ENCODE assay signal across 7 cellular contexts in genomic region chr17:63843387-63844292, GRCh38. TPM values are rescaled to one million over a fixed set of nuclear protein-coding genes. Genes with fewer than 3 reads are reported as not detected.
DNase-seq lines count a peak whose midpoint lies in the region; ATAC-seq and TF ChIP-seq lines count a peak whose summit lies in the region.

No MANE protein-coding gene starts in this region.

- no peaks in the 10 kb centered on the region for H3K27me3 ChIP-seq in left ventricle myocardium inferior (ENCODE audit: low read depth)

- peak overlapping the region; percentile 94 to 97 for H3K27ac Mint-ChIP-seq in activated naive CD4-positive, alpha-beta T cell treated with anti-CD3 and anti-CD28 coated beads, Interleukin-2, amount 50 U/mL, for 72 hours

- H3K9me3 Mint-ChIP-seq in activated naive CD4-positive, alpha-beta T cell treated with anti-CD3 and anti-CD28 coated beads, Interleukin-2, amount 50 U/mL, for 72 hours, result peaks cover 6 to 7% of the 10 kb centered on the region in 2 donors

- TF ChIP-seq CTCF in GM12865 (IDR thresholded peaks at IDR 0.05; ENCODE audit: insufficient read depth, low read depth, low read length, missing control alignments) (no peak), LNCaP clone FGC (IDR thresholded peaks at IDR 0.05; ENCODE audit: control insufficient read depth, extremely low read depth, insufficient read depth) (no peak), left ventricle myocardium inferior (IDR thresholded peaks at IDR 0.05; ENCODE audit: borderline replicate concordance) (no peak)

- intact Hi-C loops in left ventricle myocardium inferior (cut with micrococcal nuclease), result no loop called here

- no peaks in the 10 kb centered on the region for H3K9me3 ChIP-seq in left ventricle myocardium inferior (replicated peaks)

- H3K36me3 Mint-ChIP-seq in activated naive CD4-positive, alpha-beta T cell treated with anti-CD3 and anti-CD28 coated beads, Interleukin-2, amount 50 U/mL, for 72 hours, result peaks cover 26 to 28% of the 10 kb centered on the region in 2 donors

- ATAC-seq in activated naive CD4-positive, alpha-beta T cell treated with anti-CD3 and anti-CD28 coated beads, Interleukin-2, amount 50 U/mL, for 72 hours, result peak; percentile 19 to 30

- no peaks in the 10 kb centered on the region for H3K36me3 ChIP-seq in left ventricle myocardium inferior

- peak overlapping the region; percentile 98 for H3K27ac ChIP-seq in left ventricle myocardium inferior (replicated peaks)

- H3K4me1 ChIP-seq in left ventricle myocardium inferior, result peaks cover 53% of the 10 kb centered on the region

- DNase-seq in GM12865 (ENCODE audit: low read depth), result peak; percentile 91
- no peak for DNase-seq in LNCaP clone FGC (ENCODE audit: low read depth)
- no peak for DNase-seq in activated naive CD4-positive, alpha-beta T cell treated with anti-CD3 and anti-CD28 coated beads, Interleukin-2, amount 50 U/mL, for 72 hours (ENCODE audit: low spot score in 2 of 2)
- DNase-seq in left ventricle myocardium inferior, result peak; percentile 53
- peak; percentile 76 for DNase-seq in renal cortical epithelial cell (ENCODE audit: low read depth)
- no peak for DNase-seq in mesenteric fat pad (ENCODE audit: low spot score)
- DNase-seq in SHP77 treated with DMSO at 0.1 percent for 48 hours (lab: John Stamatoyannopoulos, UW), result no peak

- peak overlapping the region; percentile 63 for H3K4me3 ChIP-seq in GM12865 (ENCODE audit: low read depth, low read length)
- H3K4me3 ChIP-seq in LNCaP clone FGC (ENCODE audit: low read depth, low read length), result peak overlapping the region; percentile 94
- H3K4me3 ChIP-seq in left ventricle myocardium inferior, result peak overlapping the region; percentile 97

RNA-seq across cellular contexts. Expression of gene SMARCD2, which starts 1.2 kb away (rescaled TPM):
- 100 to 1,000 TPM in 1 of 2 donors, 10 to 100 TPM in 1; 90.3 to 113 TPM for total RNA-seq in activated naive CD4-positive, alpha-beta T cell treated with anti-CD3 and anti-CD28 coated beads, Interleukin-2, amount 50 U/mL, for 72 hours
- total RNA-seq in left ventricle myocardium inferior (21.0 TPM), renal cortical epithelial cell (65.2 and 96.2 TPM in 2 replicates), mesenteric fat pad (57.4 TPM)

RNA-seq across cellular contexts. Expression of gene FTSJ3, which starts 16.2 kb away (rescaled TPM):
- total RNA-seq in activated naive CD4-positive, alpha-beta T cell treated with anti-CD3 and anti-CD28 coated beads, Interleukin-2, amount 50 U/mL, for 72 hours, result 10 to 100 TPM; 47.0 to 55.8 TPM
- total RNA-seq in left ventricle myocardium inferior, result 36.7 TPM
- 76.1 and 100 TPM in 2 replicates for total RNA-seq in renal cortical epithelial cell
- total RNA-seq in mesenteric fat pad, result 28.8 TPM

RNA-seq across cellular contexts. Expression of gene PSMC5, which starts 16.4 kb away (rescaled TPM):
- total RNA-seq in activated naive CD4-positive, alpha-beta T cell treated with anti-CD3 and anti-CD28 coated beads, Interleukin-2, amount 50 U/mL, for 72 hours, result 100 to 1,000 TPM; 129 to 137 TPM
- total RNA-seq in left ventricle myocardium inferior (115 TPM), renal cortical epithelial cell (37.0 and 132 TPM in 2 replicates), mesenteric fat pad (115 TPM)

RNA-seq across cellular contexts. Expression of gene CSH2, which starts 29.8 kb away (rescaled TPM):
- total RNA-seq in activated naive CD4-positive, alpha-beta T cell treated with anti-CD3 and anti-CD28 coated beads, Interleukin-2, amount 50 U/mL, for 72 hours, result 1 to 10 TPM; 2.2 to 2.4 TPM
- not detected for total RNA-seq in left ventricle myocardium inferior
- total RNA-seq in renal cortical epithelial cell, result not detected in 2 replicates
- total RNA-seq in mesenteric fat pad, result not detected

RNA-seq across cellular contexts. Expression of gene GH2, which starts 38.1 kb away (rescaled TPM):
- not detected for total RNA-seq in activated naive CD4-positive, alpha-beta T cell treated with anti-CD3 and anti-CD28 coated beads, Interleukin-2, amount 50 U/mL, for 72 hours
- not detected for total RNA-seq in left ventricle myocardium inferior
- total RNA-seq in renal cortical epithelial cell, result not detected in 2 replicates
- not detected for total RNA-seq in mesenteric fat pad

Comparison
In these comparisons a context has a peak if more than half of its experiments do, and no peak if none do; other contexts are left out.
1. DNase-seq: peak in GM12865 (single experiment), left ventricle myocardium inferior (single experiment) and renal cortical epithelial cell (single experiment); none in LNCaP clone FGC (single experiment), activated naive CD4-positive, alpha-beta T cell treated with anti-CD3 and anti-CD28 coated beads, Interleukin-2, amount 50 U/mL, for 72 hours (0 of 2), mesenteric fat pad (single experiment) and SHP77 treated with DMSO at 0.1 percent for 48 hours (single experiment).
2. Peak in every context shown above with its lines, with median percentiles within 50 percentile points of each other: H3K4me3 ChIP-seq.